ENCODE assay signal across 10 cellular contexts in the genomic region with DNA sequence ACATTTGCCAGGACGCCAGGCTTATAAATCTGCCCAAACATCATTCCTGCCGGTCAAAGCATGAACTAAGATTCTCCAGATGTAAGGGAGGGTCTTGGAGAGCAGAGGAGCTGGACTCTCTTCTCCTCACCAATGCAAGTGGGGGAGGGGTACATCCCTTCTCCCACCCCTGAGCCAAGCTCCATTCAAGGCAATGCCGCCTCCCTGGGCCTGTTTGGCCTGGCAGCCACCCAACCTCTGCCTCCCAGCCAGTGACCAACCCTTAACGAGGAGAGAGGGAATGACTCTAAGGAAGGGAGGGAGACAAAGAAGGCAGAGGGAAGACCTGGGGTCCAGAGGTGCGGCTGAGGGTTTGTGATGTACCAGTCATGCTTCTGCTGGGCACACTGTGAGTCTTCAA. TPM values are rescaled to one million over a fixed set of nuclear protein-coding genes. Genes with fewer than 3 reads are reported as not detected.
DNase-seq lines count a peak whose midpoint lies in the region; ATAC-seq and TF ChIP-seq lines count a peak whose summit lies in the region.
"Had no signal": no experiment of that assay in that cellular context is flagged by ENCODE, and none has a peak within 500 bp of the region (broad histone marks: within the 10 kb centered on the region; RNA-seq: fewer than 3 reads in every experiment).

No MANE protein-coding gene starts in this region.

- DNase-seq in NCI-H2029 (lab: John Stamatoyannopoulos, UW) (peak; percentile 27), NCI-H2029 treated with DMSO at 0.1 percent for 48 hours (lab: John Stamatoyannopoulos, UW) (no peak), tibial artery (peak; percentile 63 to 93), islet precursor cell (no peak)
- no peak for DNase-seq in effector CD8-positive, alpha-beta T cell (lab: John Stamatoyannopoulos, UW)
- DNase-seq: Karpas-422 had no signal

- no peak for ATAC-seq in GM21367 (IDR thresholded peaks at IDR 0.05; ENCODE audit: unreplicated experiment)

- peak overlapping the region; percentile 70 to 87 for H3K27ac ChIP-seq in esophagus (ENCODE audit: low read depth in 2 of 2, low read length in 1 of 2)
- peak overlapping the region; percentile 65 to 78 for H3K27ac ChIP-seq in mucosa of rectum (ENCODE audit: low read depth in 2 of 2, low read length in 2 of 2)
- peak overlapping the region; percentile 84 to 89 for H3K27ac ChIP-seq in tibial artery

- H3K4me1 ChIP-seq in esophagus (ENCODE audit: control insufficient read depth in 2 of 2, insufficient read depth in 2 of 2, low read length in 1 of 2) (peaks cover 4 to 14% of the 10 kb centered on the region in 2 donors), mucosa of rectum (ENCODE audit: control insufficient read depth in 2 of 2, insufficient read depth in 2 of 2, low read length in 2 of 2) (peaks cover 28 to 29% of the 10 kb centered on the region in 2 donors), tibial artery (peaks cover 0 to 53% (median 28%) of the 10 kb centered on the region in 4 donors)

- 35 to 39% methylated on average over 4 to 5 of the region's 5 CpGs for WGBS in esophagus, 2 donors

- H3K4me3 ChIP-seq in esophagus (ENCODE audit: low read depth in 1 of 2, low read length in 2 of 2) (no peak overlapping the region), mucosa of rectum (ENCODE audit: low read length in 2 of 2) (peak overlapping the region in 1 of 2 donors; percentile 9), tibial artery (peak overlapping the region; percentile 34 to 45)

- H3K9me3 ChIP-seq in esophagus (ENCODE audit: control insufficient read depth in 2 of 2, insufficient read depth in 1 of 2, low read depth in 1 of 2, low read length in 1 of 2) (peaks cover 0 to 2% of the 10 kb centered on the region in 2 donors), mucosa of rectum (ENCODE audit: control insufficient read depth in 2 of 2, low read length in 2 of 2) (no peaks in the 10 kb centered on the region), tibial artery (no peaks in the 10 kb centered on the region)

- H3K27me3 ChIP-seq in esophagus (ENCODE audit: control insufficient read depth in 1 of 2, insufficient read depth in 2 of 2, low read length in 2 of 2), result no peaks in the 10 kb centered on the region
- no peaks in the 10 kb centered on the region for H3K27me3 ChIP-seq in mucosa of rectum (ENCODE audit: control insufficient read depth in 2 of 2, insufficient read depth in 2 of 2, low read length in 2 of 2)
- H3K27me3 ChIP-seq in tibial artery, result no peaks in the 10 kb centered on the region

- peak overlapping the region; percentile 17 to 45 for H3K9ac ChIP-seq in mucosa of rectum (ENCODE audit: low read depth in 1 of 2, low read length in 2 of 2)

- peaks cover 0 to 2% of the 10 kb centered on the region in 2 donors for H3K36me3 ChIP-seq in esophagus (ENCODE audit: control insufficient read depth in 2 of 2, insufficient read depth in 2 of 2, low read length in 1 of 2)
- H3K36me3 ChIP-seq in mucosa of rectum (ENCODE audit: control insufficient read depth in 2 of 2, insufficient read depth in 2 of 2, low read length in 2 of 2), result peaks cover 5 to 7% of the 10 kb centered on the region in 2 donors
- H3K36me3 ChIP-seq in tibial artery, result no peaks in the 10 kb centered on the region

- intact Hi-C loops in tibial artery (cut with DNase I; ENCODE audit: low total_unique reads), result no loop called here

- no peak for TF ChIP-seq CTCF in tibial artery (IDR thresholded peaks at IDR 0.05)

RNA-seq across cellular contexts. Expression of a gene that starts 13.8 kb away (rescaled TPM):
- polyA plus RNA-seq in esophagus, result under 1 TPM in 1 of 2 donors, not detected in 1; 0.14 TPM
- polyA plus RNA-seq: neural cell had no signal

RNA-seq across cellular contexts. Expression of a gene that starts 20.9 kb away (rescaled TPM):
- polyA plus RNA-seq in esophagus, result 10 to 100 TPM; 14.8 to 21.7 TPM

RNA-seq across cellular contexts. Expression of a gene that starts 21.5 kb away (rescaled TPM):
- polyA plus RNA-seq in esophagus, result under 1 TPM; 0.01 to 0.08 TPM

RNA-seq across cellular contexts. Expression of a gene that starts 34.8 kb away (rescaled TPM):
- polyA plus RNA-seq in esophagus, result 100 to 1,000 TPM in 1 of 2 donors, 10 to 100 TPM in 1; 89.5 to 110 TPM

RNA-seq across cellular contexts. Expression of a gene that starts 43.1 kb away (rescaled TPM):
- polyA plus RNA-seq in esophagus, result under 1 TPM; 0.28 to 0.53 TPM

Comparison
In these comparisons a context has a peak if more than half of its experiments do, and no peak if none do; other contexts are left out.
1. DNase-seq: peak in NCI-H2029 (single experiment) and tibial artery (2 of 2); none in NCI-H2029 treated with DMSO at 0.1 percent for 48 hours (single experiment), effector CD8-positive, alpha-beta T cell (single experiment) and islet precursor cell (single experiment).
2. H3K4me3 ChIP-seq: peak in tibial artery (2 of 2); none in esophagus (0 of 2).
3. Peak in every context shown above with its lines, with median percentiles within 50 percentile points of each other: H3K27ac ChIP-seq.